Comparison of ENCODE assay signal across 21 cellular contexts in genomic region chr10:129104266-129105045, GRCh38.
DNase-seq lines count a peak whose midpoint lies in the region; ATAC-seq and TF ChIP-seq lines count a peak whose summit lies in the region.
"Had no signal": no experiment of that assay in that cellular context is flagged by ENCODE, and none has a peak within 500 bp of the region (broad histone marks: within the 10 kb centered on the region; RNA-seq: fewer than 3 reads in every experiment).

No MANE protein-coding gene starts in this region.

- no peak overlapping the region for H3K4me3 ChIP-seq in choroid plexus epithelial cell (ENCODE audit: low read depth, low read length)
- H3K4me3 ChIP-seq: spleen had no signal

- intact Hi-C loops in activated naive CD4-positive, alpha-beta T cell treated with anti-CD3 and anti-CD28 coated beads for 36 hours (cut with micrococcal nuclease) = loop anchor here (1.0 to 5.0 kb wide), 2 partner anchors 47 to 69 kb away; no protein-coding TSS in a partner anchor

- no peak for TF ChIP-seq POLR2A in erythroblast (IDR thresholded peaks at IDR 0.05; ENCODE audit: low read length)

- H3K9me3 Mint-ChIP-seq in activated naive CD4-positive, alpha-beta T cell treated with anti-CD3 and anti-CD28 coated beads for 36 hours = no peaks in the 10 kb centered on the region
- no peaks in the 10 kb centered on the region for H3K9me3 Mint-ChIP-seq in T-cell
- H3K9me3 Mint-ChIP-seq: activated naive CD4-positive, alpha-beta T cell treated with anti-CD3 and anti-CD28 coated beads, Interleukin-2, amount 50 U/mL, for 24 hours; activated T-cell treated with anti-CD3 and anti-CD28 coated beads, Interleukin-2, amount 50 U/mL, for 24 hours had no signal

- no peak for TF ChIP-seq CTCF in choroid plexus epithelial cell (conservative IDR thresholded peaks at IDR 0.05; ENCODE audit: low read depth, low read length)

- H3K27me3 Mint-ChIP-seq in activated naive CD4-positive, alpha-beta T cell treated with anti-CD3 and anti-CD28 coated beads for 36 hours (ENCODE audit: low read depth) = no peaks in the 10 kb centered on the region
- peaks cover 0 to 3% of the 10 kb centered on the region in 2 donors for H3K27me3 Mint-ChIP-seq in T-cell
- H3K27me3 Mint-ChIP-seq: activated naive CD4-positive, alpha-beta T cell treated with anti-CD3 and anti-CD28 coated beads, Interleukin-2, amount 50 U/mL, for 24 hours; activated T-cell treated with anti-CD3 and anti-CD28 coated beads, Interleukin-2, amount 50 U/mL, for 24 hours had no signal

- CTCF ChIA-PET in activated naive CD4-positive, alpha-beta T cell treated with anti-CD3 and anti-CD28 coated beads for 36 hours (lab: Charles Lee) = interaction anchor here (1.0 kb wide), 1 partner anchor 72 kb away, joined by 3 read pairs; no protein-coding TSS in a partner anchor
- CTCF ChIA-PET in T-cell (lab: Charles Lee) = no interaction called here

- POLR2A ChIA-PET in T-cell (lab: Charles Lee) = no interaction called here

- H3K27ac Mint-ChIP-seq in activated naive CD4-positive, alpha-beta T cell treated with anti-CD3 and anti-CD28 coated beads for 36 hours = peak overlapping the region; percentile 51
- peak overlapping the region; percentile 71 to 79 for H3K27ac Mint-ChIP-seq in T-cell
- H3K27ac Mint-ChIP-seq: activated naive CD4-positive, alpha-beta T cell treated with anti-CD3 and anti-CD28 coated beads, Interleukin-2, amount 50 U/mL, for 24 hours; activated T-cell treated with anti-CD3 and anti-CD28 coated beads, Interleukin-2, amount 50 U/mL, for 24 hours; brain; HFFc6 had no signal

- DNase-seq in activated naive CD4-positive, alpha-beta T cell treated with anti-CD3 and anti-CD28 coated beads for 36 hours = peak; percentile 50
- DNase-seq in activated naive CD4-positive, alpha-beta T cell treated with anti-CD3 and anti-CD28 coated beads, Interleukin-2, amount 50 U/mL, for 16 hours = no peak
- DNase-seq in T-cell = no peak
- peak; percentile 53 for DNase-seq in choroid plexus epithelial cell (ENCODE audit: low read depth)
- peak; percentile 40 for DNase-seq in stromal cell of bone marrow (ENCODE audit: low read depth)
- DNase-seq in erythroblast (lab: John Stamatoyannopoulos, UW) = no peak
- no peak for DNase-seq in NCI-H1092 (lab: John Stamatoyannopoulos, UW)
- DNase-seq in effector CD8-positive, alpha-beta T cell (lab: John Stamatoyannopoulos, UW) = no peak
- DNase-seq: ACHN; activated CD4-positive, alpha-beta T cell treated with anti-CD3 and anti-CD28 coated beads, Interleukin-2, amount 50 U/mL, for 1 hour; activated T-cell treated with anti-CD3 and anti-CD28 coated beads, Interleukin-2, amount 50 U/mL, for 24 hours; C1 segment of cervical spinal cord; DMS 273 treated with DMSO at 0.1 percent for 48 hours; HFFc6; hippocampal formation; NCI-H2107; NCI-H524; spleen; substantia nigra had no signal

- peak in 2 of 4 experiments; percentile 11 to 40 for ATAC-seq in T-cell (replicated peaks in 1 of 4)

- no peaks in the 10 kb centered on the region for H3K36me3 Mint-ChIP-seq in activated naive CD4-positive, alpha-beta T cell treated with anti-CD3 and anti-CD28 coated beads for 36 hours (ENCODE audit: low read depth)
- H3K36me3 Mint-ChIP-seq in T-cell = no peaks in the 10 kb centered on the region
- H3K36me3 Mint-ChIP-seq: activated naive CD4-positive, alpha-beta T cell treated with anti-CD3 and anti-CD28 coated beads, Interleukin-2, amount 50 U/mL, for 24 hours; brain had no signal

- H3K4me1 Mint-ChIP-seq in activated naive CD4-positive, alpha-beta T cell treated with anti-CD3 and anti-CD28 coated beads for 36 hours (ENCODE audit: low read depth) = peaks cover 63% of the 10 kb centered on the region
- peaks cover 34 to 61% (median 34%) of the 10 kb centered on the region in 3 donors for H3K4me1 Mint-ChIP-seq in T-cell

- no peak overlapping the region for H3K4me3 Mint-ChIP-seq in activated naive CD4-positive, alpha-beta T cell treated with anti-CD3 and anti-CD28 coated beads for 36 hours
- peak overlapping the region in 1 of 3 donors; percentile 57 for H3K4me3 Mint-ChIP-seq in T-cell
- H3K4me3 Mint-ChIP-seq: activated naive CD4-positive, alpha-beta T cell treated with anti-CD3 and anti-CD28 coated beads, Interleukin-2, amount 50 U/mL, for 24 hours; activated T-cell treated with anti-CD3 and anti-CD28 coated beads, Interleukin-2, amount 50 U/mL, for 24 hours; brain; HFFc6 had no signal

Comparison
In these comparisons a context has a peak if more than half of its experiments do, and no peak if none do; other contexts are left out.
1. DNase-seq: peak in activated naive CD4-positive, alpha-beta T cell treated with anti-CD3 and anti-CD28 coated beads for 36 hours (single experiment), choroid plexus epithelial cell (single experiment) and stromal cell of bone marrow (single experiment); none in activated naive CD4-positive, alpha-beta T cell treated with anti-CD3 and anti-CD28 coated beads, Interleukin-2, amount 50 U/mL, for 16 hours (single experiment), T-cell (0 of 34), erythroblast (0 of 2), NCI-H1092 (single experiment) and effector CD8-positive, alpha-beta T cell (single experiment).